In the genomic region with DNA sequence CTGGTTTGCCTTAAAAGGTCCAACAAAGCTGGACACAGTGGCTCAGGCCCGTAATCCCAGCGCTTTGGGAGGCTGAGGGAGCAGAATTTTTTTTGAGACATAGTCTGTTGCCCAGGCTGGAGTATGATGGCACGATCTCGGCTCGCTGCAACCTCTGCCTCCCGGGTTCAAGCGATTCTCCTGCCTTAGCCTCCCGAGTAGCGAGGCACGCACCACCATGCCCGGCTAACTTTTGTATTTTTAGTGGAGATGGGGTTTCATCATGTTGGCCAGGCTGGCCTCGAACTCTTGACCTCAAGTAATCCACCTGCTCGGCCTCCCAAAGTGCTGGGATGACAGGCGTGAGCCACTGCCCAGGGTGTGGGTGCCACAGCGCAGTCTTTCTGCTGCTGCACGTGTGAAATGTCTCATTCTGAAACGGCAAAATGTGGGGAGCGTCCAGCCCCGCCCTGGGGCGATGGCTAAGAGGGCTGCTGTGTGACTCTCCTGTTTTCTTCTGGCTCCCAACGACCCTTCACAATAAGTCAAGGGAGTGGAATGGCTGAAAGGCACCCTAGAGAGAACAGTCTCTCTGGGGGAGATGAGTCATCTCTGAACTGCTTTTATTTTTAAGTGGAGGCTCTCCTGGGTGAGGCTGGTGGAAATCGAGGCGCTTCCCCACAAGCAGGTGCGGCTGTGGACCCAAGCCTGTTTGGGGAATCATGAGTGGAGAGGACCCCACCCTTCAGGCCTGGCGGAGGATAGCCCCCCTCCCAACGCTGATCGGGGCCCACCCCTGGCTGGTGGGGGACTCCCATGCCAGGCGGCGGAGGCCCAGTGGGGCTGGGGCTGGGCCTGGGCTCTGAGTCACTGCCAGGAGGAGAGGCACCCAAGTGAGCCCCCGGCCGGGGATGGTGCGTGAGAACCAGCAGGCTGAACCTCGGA, we compare ENCODE assay signal across 9 cellular contexts. TPM values are rescaled to one million over a fixed set of nuclear protein-coding genes. Genes with fewer than 3 reads are reported as not detected.
A peak's percentile ranks its signal among the peaks of the same experiment; 100 is the strongest.
DNase-seq lines count a peak whose midpoint lies in the region; ATAC-seq and TF ChIP-seq lines count a peak whose summit lies in the region.
"Had no signal": no experiment of that assay in that cellular context is flagged by ENCODE, and none has a peak within 500 bp of the region (broad histone marks: within the 10 kb centered on the region; RNA-seq: fewer than 3 reads in every experiment).

No MANE protein-coding gene starts in this region.

- no peak overlapping the region for H2AFZ ChIP-seq in mammary epithelial cell (ENCODE audit: low read depth, low read length)

- BruUV-seq in mammary epithelial cell (replicated peaks; lab: Mats Ljungman, UMichigan), result no TSS peak

- ATAC-seq in Right ventricle myocardium inferior, result no peak
- ATAC-seq in HG02588 (IDR thresholded peaks at IDR 0.05; ENCODE audit: unreplicated experiment), result peak; percentile 77
- ATAC-seq in aorta (ENCODE audit: low FRiP score), result no peak

- no peaks in the 10 kb centered on the region for H4K20me1 ChIP-seq in mammary epithelial cell (ENCODE audit: insufficient read depth, low read length)

- intact Hi-C loops in Right ventricle myocardium inferior (cut with DNase I) (no loop called here), cardiac septum (cut with DNase I) (no loop called here), aorta (cut with DNase I) (no loop called here), mammary epithelial cell (cut with micrococcal nuclease) (no loop called here)

- H3K4me2 ChIP-seq in mammary epithelial cell (ENCODE audit: insufficient read depth, low read depth, low read length), result no peak overlapping the region

- CTCF ChIA-PET in HEK293T (lab: Yijun Ruan, JAX) (no interaction called here), mammary epithelial cell (lab: Charles Lee; ENCODE audit: low non-redundant PET) (no interaction called here)

- DNase-seq in Right ventricle myocardium inferior (ENCODE audit: missing footprints), result peak; percentile 59
- no peak for DNase-seq in cardiac septum (ENCODE audit: low spot score)
- peak; percentile 61 for DNase-seq in MV-4-11 (lab: John Stamatoyannopoulos, UW)
- DNase-seq in brain microvascular endothelial cell, result peak; percentile 68
- peak; percentile 50 to 54 for DNase-seq in aorta
- DNase-seq in HEK293T (ENCODE audit: extremely low spot score), result no peak
- DNase-seq in mammary epithelial cell, result no peak

- H3K27ac ChIP-seq in brain microvascular endothelial cell (peak overlapping the region; percentile 62), aorta (ENCODE audit: low read depth in 1 of 2, low read length in 2 of 2) (no peak overlapping the region), mammary epithelial cell (ENCODE audit: insufficient read depth, low read depth, low read length) (no peak overlapping the region)

- H3K36me3 ChIP-seq in brain microvascular endothelial cell (replicated peaks) (no peaks in the 10 kb centered on the region), aorta (ENCODE audit: control insufficient read depth in 1 of 2, insufficient read depth in 2 of 2, low read length in 1 of 2) (no peaks in the 10 kb centered on the region), mammary epithelial cell (ENCODE audit: insufficient read depth, low read length) (no peaks in the 10 kb centered on the region)

- H3K4me3 ChIP-seq in brain microvascular endothelial cell (ENCODE audit: low read depth, low read length), result no peak overlapping the region
- no peak overlapping the region for H3K4me3 ChIP-seq in aorta (ENCODE audit: low read length in 2 of 2)
- no peak overlapping the region for H3K4me3 ChIP-seq in mammary epithelial cell (replicated peaks in 1 of 3; ENCODE audit: insufficient read depth in 1 of 3, low read depth in 2 of 3, low read length in 3 of 3)

- no peaks in the 10 kb centered on the region for H3K79me2 ChIP-seq in mammary epithelial cell (ENCODE audit: insufficient read depth, low read length)

- POLR2A ChIA-PET in HEK293T (lab: Yijun Ruan, JAX), result no interaction called here

- dilution Hi-C loops in mammary epithelial cell (cut with HindIII; ENCODE audit: low sequenced_read_pairs), result no loop called here

- H3K4me1 ChIP-seq in aorta (ENCODE audit: control insufficient read depth in 1 of 2, insufficient read depth in 2 of 2, low read length in 2 of 2), result no peaks in the 10 kb centered on the region
- H3K4me1 ChIP-seq in mammary epithelial cell (ENCODE audit: insufficient read depth, low read length), result no peaks in the 10 kb centered on the region

- H3K27me3 ChIP-seq in brain microvascular endothelial cell (replicated peaks) (no peaks in the 10 kb centered on the region), aorta (ENCODE audit: control insufficient read depth in 1 of 2, insufficient read depth in 2 of 2, low read length in 1 of 2) (no peaks in the 10 kb centered on the region), mammary epithelial cell (ENCODE audit: insufficient read depth, low read length) (no peaks in the 10 kb centered on the region)

- H3K9ac ChIP-seq in mammary epithelial cell (ENCODE audit: insufficient read depth, low read length), result no peak overlapping the region

- WGBS in aorta, 2 donors, result 87 to 90% methylated on average over 33 of the region's 33 CpGs
- WGBS in mammary epithelial cell (ENCODE audit: low coverage, missing lambda C conversion rate), result 90% methylated on average over 19 of the region's 33 CpGs

- in situ Hi-C loops in brain microvascular endothelial cell (cut with HindIII; ENCODE audit: low pct_ligation_motif_present, low sequenced_read_pairs) (no loop called here), mammary epithelial cell (cut with MboI; ENCODE audit: low sequenced_read_pairs in 2 of 2) (no loop called here)

- no peak for TF ChIP-seq CTCF in brain microvascular endothelial cell (IDR thresholded peaks at IDR 0.05; ENCODE audit: low read depth, low read length, missing control alignments)
- no peak for TF ChIP-seq CTCF in mammary epithelial cell (conservative IDR thresholded peaks at IDR 0.05 in 1 of 2, IDR thresholded peaks at IDR 0.05 in 1 of 2; ENCODE audit: extremely low read depth in 1 of 2, insufficient read depth in 1 of 2, low read depth in 1 of 2, low read length in 2 of 2)

- H3K9me3 ChIP-seq in aorta (ENCODE audit: control insufficient read depth, low read length), result no peaks in the 10 kb centered on the region
- H3K9me3 ChIP-seq in mammary epithelial cell (replicated peaks; ENCODE audit: insufficient read depth, low read length), result peaks cover 4% of the 10 kb centered on the region

TF ChIP-seq in HEK293T, 16 proteins besides CTCF, POLR2A, EP300 and RAD21:
- TF ChIP-seq TARDBP (IDR thresholded peaks at IDR 0.05), result no peak
- no peak for TF ChIP-seq FOXM1 (IDR thresholded peaks at IDR 0.05; ENCODE audit: borderline replicate concordance)
- no peak for TF ChIP-seq HDGF (IDR thresholded peaks at IDR 0.05; ENCODE audit: borderline replicate concordance)
- TF ChIP-seq CTBP1 (IDR thresholded peaks at IDR 0.05; ENCODE audit: borderline replicate concordance), result no peak
- no peak for TF ChIP-seq BHLHE40 (IDR thresholded peaks at IDR 0.05; ENCODE audit: borderline replicate concordance)
- TF ChIP-seq SP1 (IDR thresholded peaks at IDR 0.05), result no peak
- TF ChIP-seq NFRKB (IDR thresholded peaks at IDR 0.05), result no peak

RNA-seq across cellular contexts. Expression of a gene that starts 18.1 kb away (rescaled TPM):
- total RNA-seq in Right ventricle myocardium inferior (10.0 TPM), cardiac septum (12.5 TPM), aorta (10 to 100 TPM; 10.8 to 11.9 TPM), mammary epithelial cell (10 to 100 TPM; 11.0 to 21.4 TPM)
- polyA plus RNA-seq in aorta (10 to 100 TPM in 1 of 2 donors, 1 to 10 TPM in 1; 4.3 to 16.9 TPM), mammary epithelial cell (9.3 TPM)
- polyA minus RNA-seq in mammary epithelial cell, result 31.4 TPM

RNA-seq across cellular contexts. Expression of a gene that starts 39.0 kb away (rescaled TPM):
- 8.2 TPM for total RNA-seq in Right ventricle myocardium inferior
- 7.3 TPM for total RNA-seq in cardiac septum
- 10 to 100 TPM; 10.8 to 17.0 TPM for total RNA-seq in aorta
- 1 to 10 TPM; 3.1 to 6.7 TPM for polyA plus RNA-seq in aorta
- 10 to 100 TPM; 11.2 to 15.9 TPM for total RNA-seq in mammary epithelial cell
- 4.5 TPM for polyA plus RNA-seq in mammary epithelial cell
- polyA minus RNA-seq in mammary epithelial cell, result 1.9 TPM

RNA-seq across cellular contexts. Expression of a gene that starts 46.6 kb away (rescaled TPM):
- total RNA-seq in Right ventricle myocardium inferior, result not detected
- not detected for total RNA-seq in cardiac septum
- total RNA-seq in aorta, result not detected
- polyA plus RNA-seq in aorta, result not detected
- total RNA-seq in mammary epithelial cell, result not detected
- not detected for polyA plus RNA-seq in mammary epithelial cell
- not detected for polyA minus RNA-seq in mammary epithelial cell
- total RNA-seq: neural crest cell had no signal

Comparison
In these comparisons a context has a peak if more than half of its experiments do, and no peak if none do; other contexts are left out.
1. DNase-seq: peak in Right ventricle myocardium inferior (single experiment), MV-4-11 (single experiment), brain microvascular endothelial cell (single experiment) and aorta (2 of 2); none in cardiac septum (single experiment), HEK293T (single experiment) and mammary epithelial cell (single experiment).